Comparison of ENCODE assay signal across 8 cellular contexts in the genomic region with DNA sequence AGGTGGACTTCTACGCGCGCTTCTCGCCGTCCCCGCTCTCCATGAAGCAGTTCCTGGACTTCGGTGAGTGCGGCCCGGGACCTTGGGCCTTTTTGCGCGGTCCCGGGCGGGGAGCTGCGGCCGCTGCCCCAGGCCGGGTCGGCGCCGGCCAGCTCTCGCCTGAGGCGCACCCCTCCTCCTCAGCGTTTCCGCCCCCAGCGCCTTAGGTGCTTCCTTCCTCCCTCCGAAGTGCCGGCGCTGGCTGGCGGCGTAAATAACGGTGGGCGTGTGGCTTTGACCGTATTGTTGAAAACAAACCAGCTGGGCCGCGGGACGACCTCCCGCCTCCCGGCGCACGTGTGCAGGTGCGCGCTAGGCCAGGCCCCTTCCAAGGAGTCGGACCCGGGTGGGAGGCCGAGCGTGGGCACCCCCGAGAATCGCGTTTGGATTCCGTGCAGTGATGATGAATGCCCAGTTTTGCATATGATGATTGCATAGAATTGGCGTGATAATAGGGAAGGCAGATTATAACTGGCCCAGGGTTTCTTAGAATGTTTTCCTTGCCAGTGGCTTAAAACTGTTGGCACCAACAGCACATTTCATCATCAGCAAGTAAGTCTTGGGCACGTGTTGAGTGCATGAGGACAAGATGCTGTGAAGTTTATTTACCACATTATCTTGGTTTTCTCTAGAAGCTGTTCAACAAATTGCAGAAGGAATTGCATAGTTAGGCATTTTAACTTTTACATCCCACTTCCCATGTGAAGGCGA. TPM values are rescaled to one million over a fixed set of nuclear protein-coding genes. Genes with fewer than 3 reads are reported as not detected.
DNase-seq lines count a peak whose midpoint lies in the region; ATAC-seq, FAIRE-seq and TF ChIP-seq lines count a peak whose summit lies in the region.

No MANE protein-coding gene starts in this region.

- POLR2A ChIA-PET in activated CD4-positive, alpha-beta T cell treated with anti-CD3 and anti-CD28 coated beads for 36 hours (lab: Charles Lee): no interaction called here

- ATAC-seq in HG02943 (IDR thresholded peaks at IDR 0.05; ENCODE audit: low read depth, unreplicated experiment): peak; percentile 58
- peak; percentile 50 for ATAC-seq in activated CD4-positive, alpha-beta T cell treated with anti-CD3 and anti-CD28 coated beads for 36 hours

- no peak for TF ChIP-seq CTCF in lower leg skin (IDR thresholded peaks at IDR 0.05)

- H3K4me1 Mint-ChIP-seq in activated CD4-positive, alpha-beta T cell treated with anti-CD3 and anti-CD28 coated beads for 36 hours: peaks cover 57% of the 10 kb centered on the region

- H3K27ac Mint-ChIP-seq in activated CD4-positive, alpha-beta T cell treated with anti-CD3 and anti-CD28 coated beads for 36 hours: peak overlapping the region; percentile 95

- peak; percentile 60 for FAIRE-seq in GM18507 (lab: Jason Lieb, UNC)

- CTCF ChIA-PET in activated CD4-positive, alpha-beta T cell treated with anti-CD3 and anti-CD28 coated beads for 36 hours (lab: Charles Lee): interaction anchor here (0.8 kb wide), 1 partner anchor 511 kb away, joined by 3 read pairs; no protein-coding TSS in a partner anchor

- 1 to 2% methylated on average over 46 to 49 of the region's 52 CpGs for WGBS in lower leg skin, 2 donors

- peak overlapping the region; percentile 82 for H3K4me3 ChIP-seq in lower leg skin (ENCODE audit: low read depth, poor library complexity, severe bottlenecking)

- peaks cover 3% of the 10 kb centered on the region for H3K27me3 Mint-ChIP-seq in activated CD4-positive, alpha-beta T cell treated with anti-CD3 and anti-CD28 coated beads for 36 hours

- intact Hi-C loops in activated CD4-positive, alpha-beta T cell treated with anti-CD3 and anti-CD28 coated beads for 36 hours (cut with DNase I, micrococcal nuclease): loop anchor here (1.0 to 5.0 kb wide), 7 partner anchors 129 to 1692 kb away; partner anchors contain the start of genes DCAF17 (in 1 of the 2), DLX2 (in 1 of the 2), DYNC1I2 (in 1 of the 2) and GORASP2 (in 1 of the 2)
- intact Hi-C loops in lower leg skin (cut with DNase I; ENCODE audit: low total_unique reads): no loop called here

- peak; percentile 53 for DNase-seq in A172 (ENCODE audit: low spot score)
- peak; percentile 39 for DNase-seq in GM18507 (ENCODE audit: extremely low spot score, insufficient read length, low read depth)
- peak; percentile 20 for DNase-seq in NCI-H2196 treated with DMSO at 0.1 percent for 48 hours (lab: John Stamatoyannopoulos, UW; ENCODE audit: unreplicated experiment)
- peak; percentile 82 for DNase-seq in activated CD4-positive, alpha-beta T cell treated with anti-CD3 and anti-CD28 coated beads for 36 hours
- DNase-seq in dedifferentiated amniotic fluid mesenchymal stem cell (ENCODE audit: extremely low spot score): peak; percentile 52
- DNase-seq in lower leg skin (ENCODE audit: low spot score in 2 of 2): peak; percentile 53 to 92
- DNase-seq in stimulated activated CD8-positive, alpha-beta memory T cell treated with anti-CD3 and anti-CD28 coated beads, Interleukin-12 subunit alpha, Interleukin-12 subunit beta, amount 100 ng/mL, for 1 hour (ENCODE audit: low read depth): peak; percentile 18

- H3K4me3 Mint-ChIP-seq in activated CD4-positive, alpha-beta T cell treated with anti-CD3 and anti-CD28 coated beads for 36 hours: peak overlapping the region; percentile 88

- TF ChIP-seq POLR2A in lower leg skin (IDR thresholded peaks at IDR 0.05): no peak

- H3K9me3 Mint-ChIP-seq in activated CD4-positive, alpha-beta T cell treated with anti-CD3 and anti-CD28 coated beads for 36 hours (ENCODE audit: low read depth): no peaks in the 10 kb centered on the region

- peaks cover 46% of the 10 kb centered on the region for H3K36me3 Mint-ChIP-seq in activated CD4-positive, alpha-beta T cell treated with anti-CD3 and anti-CD28 coated beads for 36 hours (ENCODE audit: low read depth)

RNA-seq across cellular contexts. Expression of gene PDK1, which starts 0.6 kb away (rescaled TPM):
- total RNA-seq in A172 (2014; rRNA removed; shearing (Covaris generic)): 6.0 and 9.4 TPM in 2 replicates
- 10 to 100 TPM; 56.8 to 85.5 TPM for total RNA-seq in activated CD4-positive, alpha-beta T cell treated with anti-CD3 and anti-CD28 coated beads for 36 hours
- total RNA-seq in lower leg skin: 100 to 1,000 TPM in 1 of 4 donors, 10 to 100 TPM in 3; 34.8 to 117 (median 54.8) TPM

Comparison
In these comparisons a context has a peak if more than half of its experiments do, and no peak if none do; other contexts are left out.
1. Peak in every context shown above with its lines: DNase-seq, ATAC-seq and H3K4me3 ChIP-seq.
2. DNase-seq: peak in every context shown above with its lines; median percentile 82 in activated CD4-positive, alpha-beta T cell treated with anti-CD3 and anti-CD28 coated beads for 36 hours; 72 in lower leg skin; 53 in A172; 52 in dedifferentiated amniotic fluid mesenchymal stem cell; 39 in GM18507; 20 in NCI-H2196 treated with DMSO at 0.1 percent for 48 hours; 18 in stimulated activated CD8-positive, alpha-beta memory T cell treated with anti-CD3 and anti-CD28 coated beads, Interleukin-12 subunit alpha, Interleukin-12 subunit beta, amount 100 ng/mL, for 1 hour.